ENCODE assay signal across 17 cellular contexts in genomic region chr13:33139186-33139585, GRCh38.
DNase-seq lines count a peak whose midpoint lies in the region; ATAC-seq and TF ChIP-seq lines count a peak whose summit lies in the region.
"Had no signal": no experiment of that assay in that cellular context is flagged by ENCODE, and none has a peak within 500 bp of the region (broad histone marks: within the 10 kb centered on the region; RNA-seq: fewer than 3 reads in every experiment).

No MANE protein-coding gene starts in this region.

- no peak overlapping the region for H3K4me3 ChIP-seq in coronary artery
- no peak overlapping the region for H3K4me3 ChIP-seq in aorta (ENCODE audit: low read length in 2 of 2)

- H3K4me1 ChIP-seq in aorta (ENCODE audit: control insufficient read depth in 1 of 2, insufficient read depth in 2 of 2, low read length in 2 of 2): peaks cover 0 to 4% of the 10 kb centered on the region in 2 donors

- WGBS in aorta, 2 donors: 23 to 33% methylated on average over 1 of the region's 1 CpG

- DNase-seq in Right ventricle myocardium inferior (ENCODE audit: missing footprints) (peak; percentile 75), cardiac septum (ENCODE audit: low spot score) (no peak), coronary artery (ENCODE audit: low spot score) (no peak), mucosa of gallbladder (ENCODE audit: low spot score) (peak; percentile 39), aorta (peak in 1 of 2 donors; percentile 81), SIG-M5 (lab: John Stamatoyannopoulos, UW) (no peak)
- DNase-seq: activated CD4-positive, alpha-beta T cell treated with anti-CD3 and anti-CD28 coated beads, Interleukin-2, amount 10 ng/mL, durations not matched to agents 24 days and 14 days; activated naive CD8-positive, alpha-beta T cell treated with anti-CD3 and anti-CD28 coated beads, Interleukin-2, amount 10 ng/mL, durations not matched to agents 7 days and 5 days; activated T-cell treated with anti-CD3 and anti-CD28 coated beads, Interleukin-2, amount 50 U/mL, for 1 hour; GF-D8; naive thymus-derived CD8-positive, alpha-beta T cell; NCI-H1436; NCI-H774; stimulated activated CD4-positive, alpha-beta T cell treated with anti-CD3 and anti-CD28 coated beads, Interleukin-4, amount 100 ng/mL, for 4 hours; T-helper 9 cell had no signal

- ATAC-seq in Right ventricle myocardium inferior (peak; percentile 86), aorta (ENCODE audit: low FRiP score) (peak; percentile 69), GM18909 (IDR thresholded peaks at IDR 0.05; ENCODE audit: poor library complexity, unreplicated experiment) (no peak), SK-N-SH treated with all-trans-retinoic acid at 6 μM for 48 hours (no peak)
- ATAC-seq: naive thymus-derived CD8-positive, alpha-beta T cell had no signal

- no peaks in the 10 kb centered on the region for H3K9me3 ChIP-seq in aorta (ENCODE audit: control insufficient read depth, low read length)

- H3K27ac ChIP-seq in coronary artery: peak overlapping the region; percentile 6 to 56
- H3K27ac ChIP-seq in aorta (ENCODE audit: low read depth in 1 of 2, low read length in 2 of 2): no peak overlapping the region

- TF ChIP-seq CTCF in coronary artery (IDR thresholded peaks at IDR 0.05): no peak

- H3K36me3 ChIP-seq in aorta (ENCODE audit: control insufficient read depth in 1 of 2, insufficient read depth in 2 of 2, low read length in 1 of 2): peaks cover 0 to 4% of the 10 kb centered on the region in 2 donors

- intact Hi-C loops in Right ventricle myocardium inferior (cut with DNase I) (loop anchor here (5.0 kb wide), 1 partner anchor 58 kb away; no protein-coding TSS in a partner anchor), cardiac septum (cut with DNase I) (no loop called here), aorta (cut with DNase I) (no loop called here)

- H3K27me3 ChIP-seq in aorta (ENCODE audit: control insufficient read depth in 1 of 2, insufficient read depth in 2 of 2, low read length in 1 of 2): no peaks in the 10 kb centered on the region

TF ChIP-seq in SK-N-SH treated with all-trans-retinoic acid at 6 μM for 48 hours, 23 proteins besides CTCF, POLR2A, EP300 and RAD21:
- TF ChIP-seq TCF4 (CRISPR knock-in tag; IDR thresholded peaks at IDR 0.05; ENCODE audit: borderline replicate concordance) (no peak), ARNTL (CRISPR knock-in tag; IDR thresholded peaks at IDR 0.05; ENCODE audit: borderline replicate concordance, low read depth) (no peak), ESRRG (CRISPR knock-in tag; IDR thresholded peaks at IDR 0.05) (no peak)

Comparison
In these comparisons a context has a peak if more than half of its experiments do, and no peak if none do; other contexts are left out.
1. DNase-seq: peak in Right ventricle myocardium inferior (single experiment) and mucosa of gallbladder (single experiment); none in cardiac septum (single experiment), coronary artery (single experiment) and SIG-M5 (single experiment).
2. ATAC-seq: peak in Right ventricle myocardium inferior (single experiment) and aorta (single experiment); none in GM18909 (single experiment) and SK-N-SH treated with all-trans-retinoic acid at 6 μM for 48 hours (single experiment).
3. H3K27ac ChIP-seq: peak in coronary artery (2 of 2); none in aorta (0 of 2).